ENCODE assay signal across 13 cellular contexts in genomic region chr6:18226451-18226850, GRCh38. TPM values are rescaled to one million over a fixed set of nuclear protein-coding genes. Genes with fewer than 3 reads are reported as not detected.
DNase-seq lines count a peak whose midpoint lies in the region; ATAC-seq and TF ChIP-seq lines count a peak whose summit lies in the region.
"Had no signal": no experiment of that assay in that cellular context is flagged by ENCODE, and none has a peak within 500 bp of the region (broad histone marks: within the 10 kb centered on the region; RNA-seq: fewer than 3 reads in every experiment).

No MANE protein-coding gene starts in this region.

- H3K27me3 Mint-ChIP-seq in activated naive CD4-positive, alpha-beta T cell treated with anti-CD3 and anti-CD28 coated beads, Interleukin-2, amount 10 ng/mL, durations not matched to agents 7 days and 5 days, result no peaks in the 10 kb centered on the region
- H3K27me3 Mint-ChIP-seq in T-helper 17 cell, result no peaks in the 10 kb centered on the region

- H3K27ac ChIP-seq in smooth muscle cell (ENCODE audit: low read depth), result peak overlapping the region; percentile 28
- H3K27ac ChIP-seq: brain microvascular endothelial cell, prostate gland had no signal

- H4K20me1 ChIP-seq in smooth muscle cell (ENCODE audit: low read depth), result no peaks in the 10 kb centered on the region

- no peak for DNase-seq in activated naive CD4-positive, alpha-beta T cell treated with anti-CD3 and anti-CD28 coated beads, Interleukin-2, amount 10 ng/mL, durations not matched to agents 7 days and 5 days
- no peak for DNase-seq in activated naive CD4-positive, alpha-beta T cell treated with anti-CD3 and anti-CD28 coated beads, Interleukin-2, amount 50 U/mL, for 72 hours (ENCODE audit: low spot score in 2 of 2)
- DNase-seq in T-helper 17 cell, result no peak
- DNase-seq in fibroblast of the conjunctiva (ENCODE audit: low read depth), result peak; percentile 37
- DNase-seq in smooth muscle cell (lab: John Stamatoyannopoulos, UW; ENCODE audit: unreplicated experiment), result no peak
- no peak for DNase-seq in SW 1271 (lab: John Stamatoyannopoulos, UW)
- no peak for DNase-seq in GF-D8 (lab: John Stamatoyannopoulos, UW)
- DNase-seq: activated CD4-positive, alpha-beta T cell treated with anti-CD3 and anti-CD28 coated beads for 1 hour; brain microvascular endothelial cell; stimulated activated CD4-positive, alpha-beta T cell treated with anti-CD3 and anti-CD28 coated beads, Interleukin-1b, Interleukin-23, amount 100 ng/mL, for 48 hours had no signal

- no peak overlapping the region for H3K4me3 ChIP-seq in smooth muscle cell
- H3K4me3 ChIP-seq: prostate gland had no signal

- H3K27ac Mint-ChIP-seq in activated naive CD4-positive, alpha-beta T cell treated with anti-CD3 and anti-CD28 coated beads, Interleukin-2, amount 10 ng/mL, durations not matched to agents 7 days and 5 days, result peak overlapping the region; percentile 67
- H3K27ac Mint-ChIP-seq in activated naive CD4-positive, alpha-beta T cell treated with anti-CD3 and anti-CD28 coated beads, Interleukin-2, amount 50 U/mL, for 72 hours, result no peak overlapping the region
- H3K27ac Mint-ChIP-seq in T-helper 17 cell, result peak overlapping the region; percentile 79
- H3K27ac Mint-ChIP-seq: mesothelial cell of epicardium had no signal

- peaks cover 5% of the 10 kb centered on the region for H3F3A ChIP-seq in smooth muscle cell (ENCODE audit: low read depth)

- peaks cover 70% of the 10 kb centered on the region for H3K36me3 Mint-ChIP-seq in activated naive CD4-positive, alpha-beta T cell treated with anti-CD3 and anti-CD28 coated beads, Interleukin-2, amount 10 ng/mL, durations not matched to agents 7 days and 5 days
- peaks cover 27 to 36% of the 10 kb centered on the region in 2 donors for H3K36me3 Mint-ChIP-seq in activated naive CD4-positive, alpha-beta T cell treated with anti-CD3 and anti-CD28 coated beads, Interleukin-2, amount 50 U/mL, for 72 hours
- H3K36me3 Mint-ChIP-seq in T-helper 17 cell (ENCODE audit: low read depth), result peaks cover 5% of the 10 kb centered on the region

- no peak for TF ChIP-seq CTCF in smooth muscle cell (IDR thresholded peaks at IDR 0.05; ENCODE audit: borderline replicate concordance, insufficient read depth, poor library complexity, severe bottlenecking)

- no peaks in the 10 kb centered on the region for H3K4me1 ChIP-seq in smooth muscle cell (ENCODE audit: low read depth)
- H3K4me1 ChIP-seq: prostate gland had no signal

- no peak overlapping the region for H3K4me2 ChIP-seq in smooth muscle cell

- H3K79me2 ChIP-seq in smooth muscle cell (ENCODE audit: low read depth), result peaks cover 4% of the 10 kb centered on the region

- CTCF ChIA-PET in activated naive CD4-positive, alpha-beta T cell treated with anti-CD3 and anti-CD28 coated beads, Interleukin-2, amount 10 ng/mL, durations not matched to agents 7 days and 5 days (lab: Charles Lee), result no interaction called here

- no peak for ATAC-seq in activated naive CD4-positive, alpha-beta T cell treated with anti-CD3 and anti-CD28 coated beads, Interleukin-2, amount 50 U/mL, for 72 hours
- ATAC-seq in T-helper 17 cell, result no peak
- ATAC-seq in GM18502 (IDR thresholded peaks at IDR 0.05; ENCODE audit: poor library complexity, unreplicated experiment), result no peak

- H2AFZ ChIP-seq in smooth muscle cell (ENCODE audit: low read depth), result no peak overlapping the region

- H3K9me3 Mint-ChIP-seq in activated naive CD4-positive, alpha-beta T cell treated with anti-CD3 and anti-CD28 coated beads, Interleukin-2, amount 10 ng/mL, durations not matched to agents 7 days and 5 days, result peaks cover 17% of the 10 kb centered on the region
- peaks cover 6% of the 10 kb centered on the region in 2 donors for H3K9me3 Mint-ChIP-seq in activated naive CD4-positive, alpha-beta T cell treated with anti-CD3 and anti-CD28 coated beads, Interleukin-2, amount 50 U/mL, for 72 hours

- H3K9ac ChIP-seq in smooth muscle cell (ENCODE audit: low read depth), result no peak overlapping the region

- H3K9me3 ChIP-seq in T-helper 17 cell (ENCODE audit: control insufficient read depth, low read length, poor library complexity, severe bottlenecking) (no peaks in the 10 kb centered on the region), smooth muscle cell (replicated peaks; ENCODE audit: low read depth) (no peaks in the 10 kb centered on the region)
- H3K9me3 ChIP-seq: prostate gland had no signal

- H3K36me3 ChIP-seq in smooth muscle cell (ENCODE audit: low read depth), result peaks cover under 1% of the 10 kb centered on the region
- H3K36me3 ChIP-seq: prostate gland had no signal

- no peaks in the 10 kb centered on the region for H3K27me3 ChIP-seq in smooth muscle cell (ENCODE audit: low read depth)
- H3K27me3 ChIP-seq: brain microvascular endothelial cell had no signal

- H3K4me3 Mint-ChIP-seq in activated naive CD4-positive, alpha-beta T cell treated with anti-CD3 and anti-CD28 coated beads, Interleukin-2, amount 10 ng/mL, durations not matched to agents 7 days and 5 days, result no peak overlapping the region
- H3K4me3 Mint-ChIP-seq in T-helper 17 cell, result no peak overlapping the region
- H3K4me3 Mint-ChIP-seq: mesothelial cell of epicardium had no signal

- H3K4me1 Mint-ChIP-seq in activated naive CD4-positive, alpha-beta T cell treated with anti-CD3 and anti-CD28 coated beads, Interleukin-2, amount 10 ng/mL, durations not matched to agents 7 days and 5 days, result peaks cover 10% of the 10 kb centered on the region
- peaks cover 8% of the 10 kb centered on the region for H3K4me1 Mint-ChIP-seq in T-helper 17 cell
- H3K4me1 Mint-ChIP-seq: mesothelial cell of epicardium had no signal

- WGBS in smooth muscle cell (ENCODE audit: low lambda C conversion rate), result 60% methylated on average over 2 of the region's 2 CpGs

RNA-seq across cellular contexts. Expression of gene DEK, which starts 37.9 kb away (rescaled TPM):
- total RNA-seq in activated naive CD4-positive, alpha-beta T cell treated with anti-CD3 and anti-CD28 coated beads, Interleukin-2, amount 50 U/mL, for 72 hours, result 100 to 1,000 TPM; 185 to 239 TPM
- 10 to 100 TPM; 70.5 to 73.1 TPM for total RNA-seq in T-helper 17 cell
- total RNA-seq in smooth muscle cell, result 50.7 and 56.5 TPM in 2 replicates
- polyA plus RNA-seq in smooth muscle cell, result 33.5 and 33.7 TPM in 2 replicates

Comparison
In these comparisons a context has a peak if more than half of its experiments do, and no peak if none do; other contexts are left out.
1. H3K27ac Mint-ChIP-seq: peak in activated naive CD4-positive, alpha-beta T cell treated with anti-CD3 and anti-CD28 coated beads, Interleukin-2, amount 10 ng/mL, durations not matched to agents 7 days and 5 days (single experiment) and T-helper 17 cell (single experiment); none in activated naive CD4-positive, alpha-beta T cell treated with anti-CD3 and anti-CD28 coated beads, Interleukin-2, amount 50 U/mL, for 72 hours (0 of 2).